8 cellular contexts compared by ENCODE assay signal in the genomic region with DNA sequence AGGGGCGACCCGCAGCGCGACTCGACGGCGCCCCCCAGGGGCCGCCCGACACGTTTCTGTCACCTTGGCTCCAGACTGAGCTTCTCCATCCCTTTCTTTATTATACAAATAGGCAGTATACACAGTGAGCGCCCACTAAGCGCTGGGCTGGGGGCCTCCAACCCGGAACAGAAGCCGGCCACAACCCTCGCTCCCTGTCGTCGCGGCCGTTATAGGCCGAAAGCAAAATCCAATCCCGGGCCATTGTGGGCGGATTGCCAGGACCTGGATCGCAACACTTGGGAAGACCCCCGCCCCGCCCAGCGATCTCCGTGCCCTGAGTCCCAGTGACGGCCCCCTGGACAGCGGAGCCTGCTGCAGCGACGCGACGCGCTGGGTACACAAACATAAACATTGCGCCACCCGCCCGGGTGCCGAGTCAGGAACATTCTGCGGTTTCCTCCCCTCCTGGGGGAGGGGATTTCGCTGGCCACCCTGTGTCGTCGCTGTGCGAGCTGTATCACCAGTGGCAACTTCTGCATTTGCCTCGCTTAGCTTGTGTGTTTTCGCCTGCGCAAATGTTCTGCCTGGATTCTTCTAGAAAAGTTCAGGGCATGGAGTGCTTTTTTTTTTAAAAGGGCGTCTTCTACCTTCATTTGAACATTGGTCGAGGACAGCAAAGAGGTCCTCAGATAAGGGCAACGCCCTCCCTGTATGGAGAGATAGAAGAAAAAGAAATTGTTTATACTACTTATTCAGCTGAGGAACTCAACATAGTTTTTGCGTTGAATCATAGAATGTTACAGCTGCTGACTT. TPM values are rescaled to one million over a fixed set of nuclear protein-coding genes. Genes with fewer than 3 reads are reported as not detected.
DNase-seq lines count a peak whose midpoint lies in the region; ATAC-seq, FAIRE-seq and TF ChIP-seq lines count a peak whose summit lies in the region.

No MANE protein-coding gene starts in this region.

- peak; percentile 88 for DNase-seq in DMS 273 (lab: John Stamatoyannopoulos, UW; ENCODE audit: unreplicated experiment)
- peak; percentile 86 for DNase-seq in M059J (ENCODE audit: low read depth)
- DNase-seq in T-helper 1 cell: peak; percentile 76 to 85 (median 81)
- DNase-seq in amniotic epithelial cell (ENCODE audit: low read depth): peak; percentile 97
- peak; percentile 99 for DNase-seq in right atrium auricular region (ENCODE audit: low spot score)
- DNase-seq in putamen (ENCODE audit: low spot score): peak; percentile 70
- DNase-seq in urothelium cell line (ENCODE audit: low spot score): peak; percentile 75

- ATAC-seq in GM21737 (IDR thresholded peaks at IDR 0.05; ENCODE audit: unreplicated experiment): peak; percentile 31

- H3K36me3 ChIP-seq in right atrium auricular region: peaks cover 31% of the 10 kb centered on the region

- peak overlapping the region; percentile 93 to 97 for H3K27ac ChIP-seq in right atrium auricular region

- H3K4me3 ChIP-seq in right atrium auricular region: peak overlapping the region; percentile 80 to 87

- no peaks in the 10 kb centered on the region for H3K9me3 ChIP-seq in right atrium auricular region

- H3K27me3 ChIP-seq in right atrium auricular region: no peaks in the 10 kb centered on the region

- no peak for FAIRE-seq in urothelium cell line (lab: Jason Lieb, UNC)

- H3K4me1 ChIP-seq in right atrium auricular region: peaks cover 0 to 55% of the 10 kb centered on the region in 2 donors

- peak; percentile 78 to 93 for TF ChIP-seq CTCF in right atrium auricular region (IDR thresholded peaks at IDR 0.05)

RNA-seq across cellular contexts. Expression of a gene that starts 1.3 kb away (rescaled TPM):
- 80.5 and 91.9 TPM in 2 replicates for total RNA-seq in M059J (2014; rRNA removed; shearing (Covaris generic))
- total RNA-seq in right atrium auricular region: 100 to 1,000 TPM; 804 to 819 TPM

Comparison
In these comparisons a context has a peak if more than half of its experiments do, and no peak if none do; other contexts are left out.
1. Peak in every context shown above with its lines: DNase-seq, ATAC-seq, H3K4me3 ChIP-seq and H3K27ac ChIP-seq.